ENCODE assay signal across 19 cellular contexts in genomic region chr12:103905730-103906349, GRCh38. TPM values are rescaled to one million over a fixed set of nuclear protein-coding genes. Genes with fewer than 3 reads are reported as not detected.
DNase-seq lines count a peak whose midpoint lies in the region; ATAC-seq, FAIRE-seq and TF ChIP-seq lines count a peak whose summit lies in the region.
"Had no signal": no experiment of that assay in that cellular context is flagged by ENCODE, and none has a peak within 500 bp of the region (broad histone marks: within the 10 kb centered on the region; RNA-seq: fewer than 3 reads in every experiment).

No MANE protein-coding gene starts in this region.

- no TSS peak for BruUV-seq in HepG2 (replicated peaks; lab: Mats Ljungman, UMichigan)

- no peak for FAIRE-seq in HepG2 (lab: Jason Lieb, UNC)
- FAIRE-seq: astrocyte, colon had no signal

- no peak overlapping the region for H3K27ac ChIP-seq in HepG2 (ENCODE audit: extremely low read length, insufficient read depth, low read length)
- no peak overlapping the region for H3K27ac ChIP-seq in right lobe of liver
- no peak overlapping the region for H3K27ac ChIP-seq in RWPE2 (ENCODE audit: poor library complexity, severe bottlenecking)
- H3K27ac ChIP-seq: gastroesophageal sphincter, left ventricle myocardium inferior, RWPE1, upper lobe of left lung, WERI-Rb-1 had no signal

- TF ChIP-seq RAD21 in HepG2 (CRISPR knock-in tag; IDR thresholded peaks at IDR 0.05) = no peak

- ATAC-seq in HepG2 = no peak
- ATAC-seq in right lobe of liver = no peak
- peak; percentile 40; the same call in 1 of the 3 replicates for ATAC-seq in RWPE2 (ENCODE audit: low read depth)
- peak; percentile 72 for ATAC-seq in stimulated activated naive CD8-positive, alpha-beta T cell treated with anti-CD3 and anti-CD28 coated beads, Interleukin-15, amount 100 ng/mL, for 72 hours
- no peak for ATAC-seq in GM18519 (IDR thresholded peaks at IDR 0.05; ENCODE audit: low FRiP score, unreplicated experiment)
- ATAC-seq: gastroesophageal sphincter had no signal

- in situ Hi-C loops in HepG2 (cut with HindIII; ENCODE audit: extremely low pct_ligation_motif_present, low pct_unique_long_range_greater_than_20kb) = no loop called here

- no peaks in the 10 kb centered on the region for H3K79me2 ChIP-seq in HepG2 (ENCODE audit: insufficient read depth, low read length)

- H3K27me3 ChIP-seq in HepG2 (ENCODE audit: control insufficient read depth in 1 of 2, insufficient read depth in 2 of 2, low read length in 2 of 2) (peaks cover 0 to 6% of the 10 kb centered on the region in 2 experiments; a peak in 2 of 5 replicates), right lobe of liver (no peaks in the 10 kb centered on the region), RWPE2 (ENCODE audit: insufficient read depth, poor library complexity, severe bottlenecking) (no peaks in the 10 kb centered on the region)
- H3K27me3 ChIP-seq: gastroesophageal sphincter, upper lobe of left lung had no signal

- H3K4me1 ChIP-seq in HepG2 (ENCODE audit: insufficient read depth, low read length) (no peaks in the 10 kb centered on the region), right lobe of liver (no peaks in the 10 kb centered on the region), RWPE2 (ENCODE audit: insufficient read depth, poor library complexity, severe bottlenecking) (no peaks in the 10 kb centered on the region)
- H3K4me1 ChIP-seq: gastroesophageal sphincter, left ventricle myocardium inferior, upper lobe of left lung had no signal

- 4% methylated on average over 4 of the region's 4 CpGs for WGBS in HepG2 (ENCODE audit: low lambda C conversion rate)
- 63% methylated on average over 4 of the region's 4 CpGs for WGBS in right lobe of liver (ENCODE audit: insufficient coverage, low coverage, low lambda C conversion rate, missing lambda C conversion rate)

- TF ChIP-seq CTCF in HepG2 (CRISPR knock-in tag; IDR thresholded peaks at IDR 0.05) (no peak), right lobe of liver (IDR thresholded peaks at IDR 0.05) (no peak), RWPE2 (IDR thresholded peaks at IDR 0.05; ENCODE audit: poor library complexity, severe bottlenecking) (no peak)

- no peak overlapping the region for H2AFZ ChIP-seq in HepG2 (ENCODE audit: low read length)

- CTCF ChIA-PET in HepG2 (lab: Yijun Ruan, JAX; ENCODE audit: low intra/inter-chr PET ratio, low total read pairs) = no interaction called here

- DNase-seq in HepG2 (ENCODE audit: low spot score) (no peak), right lobe of liver (no peak), RWPE2 (ENCODE audit: low spot score) (no peak), ecto neural progenitor cell (ENCODE audit: low spot score) (peak; percentile 12), midbrain (lab: John Stamatoyannopoulos, UW) (no peak), COR-L47 (lab: John Stamatoyannopoulos, UW) (no peak)
- peak in 1 of 2 donors; percentile 8 for DNase-seq in stimulated activated naive CD8-positive, alpha-beta T cell treated with anti-CD3 and anti-CD28 coated beads, Interleukin-15, amount 100 ng/mL, for 72 hours
- DNase-seq: AML-193, DMS153, left ventricle myocardium inferior, NCI-H2081 treated with DMSO at 0.1 percent for 48 hours, NCI-H82, upper lobe of left lung, WERI-Rb-1 had no signal

- H3K4me3 ChIP-seq in HepG2 (replicated peaks in 1 of 3; ENCODE audit: insufficient read depth in 1 of 3, low read depth in 2 of 3, low read length in 3 of 3) (no peak overlapping the region), right lobe of liver (no peak overlapping the region), RWPE2 (ENCODE audit: severe bottlenecking) (no peak overlapping the region)
- H3K4me3 ChIP-seq: gastroesophageal sphincter, left ventricle myocardium inferior, upper lobe of left lung had no signal

- H4K20me1 ChIP-seq in HepG2 (ENCODE audit: insufficient read depth, low read length) = no peaks in the 10 kb centered on the region

- peak overlapping the region; percentile 96 for H3K27ac Mint-ChIP-seq in stimulated activated naive CD8-positive, alpha-beta T cell treated with anti-CD3 and anti-CD28 coated beads, Interleukin-15, amount 100 ng/mL, for 72 hours

- H3K4me3 Mint-ChIP-seq in stimulated activated naive CD8-positive, alpha-beta T cell treated with anti-CD3 and anti-CD28 coated beads, Interleukin-15, amount 100 ng/mL, for 72 hours = peak overlapping the region; percentile 67 to 72

- H3K4me1 Mint-ChIP-seq in stimulated activated naive CD8-positive, alpha-beta T cell treated with anti-CD3 and anti-CD28 coated beads, Interleukin-15, amount 100 ng/mL, for 72 hours = peaks cover 88% of the 10 kb centered on the region

- POLR2A ChIA-PET in HepG2 (lab: Yijun Ruan, JAX) = no interaction called here

- no peak for TF ChIP-seq POLR2A in HepG2 (IDR thresholded peaks at IDR 0.05; ENCODE audit: insufficient read depth in 1 of 2, low read depth in 2 of 2, low read length in 2 of 2)
- no peak for TF ChIP-seq POLR2A in right lobe of liver (IDR thresholded peaks at IDR 0.05)

- no peak overlapping the region for H3K4me2 ChIP-seq in HepG2 (ENCODE audit: low read depth, low read length)

- peaks cover 0 to 6% of the 10 kb centered on the region in 2 donors for H3K9me3 Mint-ChIP-seq in stimulated activated naive CD8-positive, alpha-beta T cell treated with anti-CD3 and anti-CD28 coated beads, Interleukin-15, amount 100 ng/mL, for 72 hours

- no peaks in the 10 kb centered on the region for H3K36me3 ChIP-seq in HepG2 (replicated peaks in 1 of 2; ENCODE audit: control insufficient read depth in 1 of 2, insufficient read depth in 2 of 2, low read length in 2 of 2)
- no peaks in the 10 kb centered on the region for H3K36me3 ChIP-seq in right lobe of liver
- H3K36me3 ChIP-seq in RWPE2 (ENCODE audit: low read depth) = no peaks in the 10 kb centered on the region
- H3K36me3 ChIP-seq: gastroesophageal sphincter, left ventricle myocardium inferior, upper lobe of left lung, WERI-Rb-1 had no signal

- TF ChIP-seq EP300 in HepG2 (IDR thresholded peaks at IDR 0.05; ENCODE audit: low read depth in 2 of 2, low read length in 2 of 2) = no peak
- no peak for TF ChIP-seq EP300 in HepG2 (CRISPR knock-in tag; IDR thresholded peaks at IDR 0.05; ENCODE audit: borderline replicate concordance)

- no peaks in the 10 kb centered on the region for H3K9me3 ChIP-seq in HepG2 (ENCODE audit: low read length)
- H3K9me3 ChIP-seq in right lobe of liver = no peaks in the 10 kb centered on the region
- no peaks in the 10 kb centered on the region for H3K9me3 ChIP-seq in RWPE2 (ENCODE audit: severe bottlenecking)
- H3K9me3 ChIP-seq: gastroesophageal sphincter, left ventricle myocardium inferior, upper lobe of left lung had no signal

- H3K27me3 Mint-ChIP-seq in stimulated activated naive CD8-positive, alpha-beta T cell treated with anti-CD3 and anti-CD28 coated beads, Interleukin-15, amount 100 ng/mL, for 72 hours = no peaks in the 10 kb centered on the region

- H3K9ac ChIP-seq in HepG2 (ENCODE audit: insufficient read depth, low read depth, low read length) = no peak overlapping the region

- intact Hi-C loops in HepG2 (cut with micrococcal nuclease; ENCODE audit: unreplicated experiment) = no loop called here
- intact Hi-C loops in right lobe of liver (cut with DNase I) = no loop called here

RNA-seq across cellular contexts. Expression of gene HSP90B1, which starts 24.4 kb away (rescaled TPM):
- total RNA-seq in HepG2 (2016; rRNA removed; fragmentation: Illumina TruSeq; extraction: Trizol) (496 and 954 TPM in 2 replicates), right lobe of liver (1,000 to 10,000 TPM in 1 of 6 experiments, 100 to 1,000 TPM in 5; 472 to 1,038 (median 633) TPM)
- 47.0 and 69.8 TPM in 2 replicates for total RNA-seq in HepG2 (2016; cell fraction: cytosol; rRNA removed; fragmentation: Illumina TruSeq; extraction: Trizol; ENCODE audit: low read depth)
- 468 and 962 TPM in 2 replicates for total RNA-seq in HepG2 (2016; cell fraction: insoluble cytoplasmic fraction; rRNA removed; fragmentation: Illumina TruSeq; extraction: Trizol)
- 69.5 and 84.4 TPM in 2 replicates for total RNA-seq in HepG2 (2016; cell fraction: membrane; rRNA removed; fragmentation: Illumina TruSeq; extraction: Trizol)
- total RNA-seq in HepG2 (2016; cell fraction: nucleus; rRNA removed; fragmentation: Illumina TruSeq; extraction: Trizol) = 1,047 and 1,178 TPM in 2 replicates
- polyA plus RNA-seq in HepG2 (2011; rRNA removed) = 621 and 800 TPM in 2 replicates
- 280 and 440 TPM in 2 replicates for polyA plus RNA-seq in HepG2 (2011; cell fraction: cytosol; rRNA removed)
- polyA plus RNA-seq in HepG2 (2011; cell fraction: nucleus; rRNA removed) = 376 and 536 TPM in 2 replicates
- polyA plus RNA-seq in HepG2 (2012) = 1,055 and 1,205 TPM in 2 replicates
- polyA plus RNA-seq in HepG2 (2016; cell fraction: cytosol; fragmentation: Illumina TruSeq; extraction: Trizol; ENCODE audit: low read depth) = 44.1 and 50.8 TPM in 2 replicates
- 498 and 522 TPM in 2 replicates for polyA plus RNA-seq in HepG2 (2016; cell fraction: insoluble cytoplasmic fraction; fragmentation: Illumina TruSeq; extraction: Trizol; ENCODE audit: low read depth)
- polyA plus RNA-seq in HepG2 (2016; cell fraction: membrane; fragmentation: Illumina TruSeq; extraction: Trizol; ENCODE audit: low read depth) = 50.1 and 59.6 TPM in 2 replicates
- 1,450 and 1,620 TPM in 2 replicates for polyA plus RNA-seq in HepG2 (2016; cell fraction: nucleus; fragmentation: Illumina TruSeq; extraction: Trizol; ENCODE audit: insufficient read depth, low read depth)
- 80.4 and 149 TPM in 2 replicates for polyA minus RNA-seq in HepG2 (2011; rRNA and poly(A)+ RNA removed; ENCODE audit: low replicate concordance)
- polyA minus RNA-seq in HepG2 (2011; cell fraction: cytosol; rRNA and poly(A)+ RNA removed) = 307 and 357 TPM in 2 replicates
- polyA minus RNA-seq in HepG2 (2011; cell fraction: nucleus; rRNA and poly(A)+ RNA removed) = 422 and 476 TPM in 2 replicates

RNA-seq across cellular contexts. Expression of gene TDG, which starts 59.8 kb away (rescaled TPM):
- total RNA-seq in HepG2 (2016; rRNA removed; fragmentation: Illumina TruSeq; extraction: Trizol) (19.5 and 24.0 TPM in 2 replicates), right lobe of liver (10 to 100 TPM in 2 of 6 experiments, 1 to 10 TPM in 4; 4.9 to 14.1 (median 9.5) TPM)
- total RNA-seq in HepG2 (2016; cell fraction: cytosol; rRNA removed; fragmentation: Illumina TruSeq; extraction: Trizol; ENCODE audit: low read depth) = 11.8 and 12.8 TPM in 2 replicates
- total RNA-seq in HepG2 (2016; cell fraction: insoluble cytoplasmic fraction; rRNA removed; fragmentation: Illumina TruSeq; extraction: Trizol) = 20.9 and 24.6 TPM in 2 replicates
- 7.4 TPM in 2 replicates for total RNA-seq in HepG2 (2016; cell fraction: membrane; rRNA removed; fragmentation: Illumina TruSeq; extraction: Trizol)
- 25.3 and 26.6 TPM in 2 replicates for total RNA-seq in HepG2 (2016; cell fraction: nucleus; rRNA removed; fragmentation: Illumina TruSeq; extraction: Trizol)
- 12.7 and 14.2 TPM in 2 replicates for polyA plus RNA-seq in HepG2 (2011; rRNA removed)
- polyA plus RNA-seq in HepG2 (2011; cell fraction: cytosol; rRNA removed) = 4.6 and 6.2 TPM in 2 replicates
- 15.3 and 21.4 TPM in 2 replicates for polyA plus RNA-seq in HepG2 (2011; cell fraction: nucleus; rRNA removed)
- 14.2 and 14.6 TPM in 2 replicates for polyA plus RNA-seq in HepG2 (2012)
- 0.63 and 0.67 TPM in 2 replicates for polyA plus RNA-seq in HepG2 (2016; cell fraction: cytosol; fragmentation: Illumina TruSeq; extraction: Trizol; ENCODE audit: low read depth)
- 22.2 and 22.3 TPM in 2 replicates for polyA plus RNA-seq in HepG2 (2016; cell fraction: insoluble cytoplasmic fraction; fragmentation: Illumina TruSeq; extraction: Trizol; ENCODE audit: low read depth)
- polyA plus RNA-seq in HepG2 (2016; cell fraction: membrane; fragmentation: Illumina TruSeq; extraction: Trizol; ENCODE audit: low read depth) = 2.8 and 3.2 TPM in 2 replicates
- polyA plus RNA-seq in HepG2 (2016; cell fraction: nucleus; fragmentation: Illumina TruSeq; extraction: Trizol; ENCODE audit: insufficient read depth, low read depth) = 35.4 and 37.9 TPM in 2 replicates
- 4.8 and 13.4 TPM in 2 replicates for polyA minus RNA-seq in HepG2 (2011; rRNA and poly(A)+ RNA removed; ENCODE audit: low replicate concordance)
- polyA minus RNA-seq in HepG2 (2011; cell fraction: cytosol; rRNA and poly(A)+ RNA removed) = 7.5 and 7.9 TPM in 2 replicates
- polyA minus RNA-seq in HepG2 (2011; cell fraction: nucleus; rRNA and poly(A)+ RNA removed) = 37.8 and 39.1 TPM in 2 replicates

Comparison
In these comparisons a context has a peak if more than half of its experiments do, and no peak if none do; other contexts are left out.
1. ATAC-seq: peak in RWPE2 (single experiment) and stimulated activated naive CD8-positive, alpha-beta T cell treated with anti-CD3 and anti-CD28 coated beads, Interleukin-15, amount 100 ng/mL, for 72 hours (single experiment); none in HepG2 (single experiment), right lobe of liver (0 of 4) and GM18519 (single experiment).